ENCODE assay signal across 8 cellular contexts in genomic region chr14:30621354-30621953, GRCh38. TPM values are rescaled to one million over a fixed set of nuclear protein-coding genes. Genes with fewer than 3 reads are reported as not detected.
DNase-seq lines count a peak whose midpoint lies in the region; ATAC-seq lines count a peak whose summit lies in the region.

No MANE protein-coding gene starts in this region.

- CTCF ChIA-PET in activated naive CD4-positive, alpha-beta T cell treated with anti-CD3 and anti-CD28 coated beads, Interleukin-2, amount 10 ng/mL, durations not matched to agents 7 days and 5 days (lab: Charles Lee): interaction anchor here (1.9 kb wide), 1 partner anchor 34 kb away, joined by 7 read pairs; no protein-coding TSS in a partner anchor

- H3K27me3 Mint-ChIP-seq in activated naive CD4-positive, alpha-beta T cell treated with anti-CD3 and anti-CD28 coated beads, Interleukin-2, amount 10 ng/mL, durations not matched to agents 7 days and 5 days: peaks cover 4% of the 10 kb centered on the region
- H3K27me3 Mint-ChIP-seq in T-helper 1 cell treated with Interleukin-12 subunit alpha and Interleukin-12 subunit beta and Interleukin-4 antibody, amounts not matched to agents 30 μg/mL and 1 μg/mL, for 36 hours (ENCODE audit: low read depth): no peaks in the 10 kb centered on the region
- H3K27me3 Mint-ChIP-seq in naive thymus-derived CD8-positive, alpha-beta T cell: no peaks in the 10 kb centered on the region

- H3K9me3 Mint-ChIP-seq in activated naive CD4-positive, alpha-beta T cell treated with anti-CD3 and anti-CD28 coated beads, Interleukin-2, amount 10 ng/mL, durations not matched to agents 7 days and 5 days: no peaks in the 10 kb centered on the region
- no peaks in the 10 kb centered on the region for H3K9me3 Mint-ChIP-seq in T-helper 1 cell treated with Interleukin-12 subunit alpha and Interleukin-12 subunit beta and Interleukin-4 antibody, amounts not matched to agents 30 μg/mL and 1 μg/mL, for 36 hours
- no peaks in the 10 kb centered on the region for H3K9me3 Mint-ChIP-seq in naive thymus-derived CD8-positive, alpha-beta T cell

- peaks cover 23% of the 10 kb centered on the region for H3K36me3 Mint-ChIP-seq in activated naive CD4-positive, alpha-beta T cell treated with anti-CD3 and anti-CD28 coated beads, Interleukin-2, amount 10 ng/mL, durations not matched to agents 7 days and 5 days
- peaks cover 11% of the 10 kb centered on the region for H3K36me3 Mint-ChIP-seq in T-helper 1 cell treated with Interleukin-12 subunit alpha and Interleukin-12 subunit beta and Interleukin-4 antibody, amounts not matched to agents 30 μg/mL and 1 μg/mL, for 36 hours (ENCODE audit: low read depth)
- H3K36me3 Mint-ChIP-seq in naive thymus-derived CD8-positive, alpha-beta T cell: peaks cover 0 to 2% (median 0%) of the 10 kb centered on the region in 3 donors

- ATAC-seq in HG03135 (IDR thresholded peaks at IDR 0.05; ENCODE audit: unreplicated experiment): peak; percentile 4
- peak; percentile 47 for ATAC-seq in esophagus mucosa
- peak; percentile 4 to 8 for ATAC-seq in naive thymus-derived CD8-positive, alpha-beta T cell

- H3K4me1 Mint-ChIP-seq in activated naive CD4-positive, alpha-beta T cell treated with anti-CD3 and anti-CD28 coated beads, Interleukin-2, amount 10 ng/mL, durations not matched to agents 7 days and 5 days: peaks cover 37% of the 10 kb centered on the region
- H3K4me1 Mint-ChIP-seq in T-helper 1 cell treated with Interleukin-12 subunit alpha and Interleukin-12 subunit beta and Interleukin-4 antibody, amounts not matched to agents 30 μg/mL and 1 μg/mL, for 36 hours (ENCODE audit: low read depth): peaks cover 24% of the 10 kb centered on the region
- H3K4me1 Mint-ChIP-seq in naive thymus-derived CD8-positive, alpha-beta T cell: peaks cover 13 to 44% (median 31%) of the 10 kb centered on the region in 4 donors

- POLR2A ChIA-PET in naive thymus-derived CD8-positive, alpha-beta T cell (lab: Charles Lee): interaction anchor here (0.5 to 1.1 kb wide), 3 partner anchors 31 to 586 kb away, joined by 3 to 6 read pairs (median 4); partner anchors contain the start of gene HECTD1

- peak overlapping the region; percentile 80 for H3K4me3 Mint-ChIP-seq in activated naive CD4-positive, alpha-beta T cell treated with anti-CD3 and anti-CD28 coated beads, Interleukin-2, amount 10 ng/mL, durations not matched to agents 7 days and 5 days
- peak overlapping the region; percentile 91 for H3K4me3 Mint-ChIP-seq in T-helper 1 cell treated with Interleukin-12 subunit alpha and Interleukin-12 subunit beta and Interleukin-4 antibody, amounts not matched to agents 30 μg/mL and 1 μg/mL, for 36 hours
- peak overlapping the region; percentile 87 to 100 (median 98) for H3K4me3 Mint-ChIP-seq in naive thymus-derived CD8-positive, alpha-beta T cell

- peak overlapping the region; percentile 91 for H3K27ac Mint-ChIP-seq in activated naive CD4-positive, alpha-beta T cell treated with anti-CD3 and anti-CD28 coated beads, Interleukin-2, amount 10 ng/mL, durations not matched to agents 7 days and 5 days
- peak overlapping the region; percentile 95 for H3K27ac Mint-ChIP-seq in T-helper 1 cell treated with Interleukin-12 subunit alpha and Interleukin-12 subunit beta and Interleukin-4 antibody, amounts not matched to agents 30 μg/mL and 1 μg/mL, for 36 hours
- peak overlapping the region; percentile 84 to 99 (median 97) for H3K27ac Mint-ChIP-seq in naive thymus-derived CD8-positive, alpha-beta T cell

- peak; percentile 26 for DNase-seq in activated naive CD4-positive, alpha-beta T cell treated with anti-CD3 and anti-CD28 coated beads, Interleukin-2, amount 10 ng/mL, durations not matched to agents 7 days and 5 days
- no peak for DNase-seq in activated naive CD4-positive, alpha-beta T cell treated with anti-CD3 and anti-CD28 coated beads, Interleukin-2, amount 50 U/mL, for 16 hours
- DNase-seq in naive thymus-derived CD8-positive, alpha-beta T cell: peak in 2 of 10 donors; percentile 8 to 16
- no peak for DNase-seq in NCI-H146 treated with DMSO at 0.1 percent for 48 hours (lab: John Stamatoyannopoulos, UW; ENCODE audit: unreplicated experiment)
- DNase-seq in 8988T: no peak

RNA-seq across cellular contexts. Expression of gene SCFD1, which starts 0.7 kb away (rescaled TPM):
- total RNA-seq in esophagus mucosa: 62.6 TPM
- total RNA-seq in naive thymus-derived CD8-positive, alpha-beta T cell: 10 to 100 TPM; 71.2 to 80.0 TPM
- polyA plus RNA-seq in naive thymus-derived CD8-positive, alpha-beta T cell: 10 to 100 TPM; 56.2 to 62.8 (median 57.5) TPM
